Comparison of ENCODE assay signal across 16 cellular contexts in the genomic region with DNA sequence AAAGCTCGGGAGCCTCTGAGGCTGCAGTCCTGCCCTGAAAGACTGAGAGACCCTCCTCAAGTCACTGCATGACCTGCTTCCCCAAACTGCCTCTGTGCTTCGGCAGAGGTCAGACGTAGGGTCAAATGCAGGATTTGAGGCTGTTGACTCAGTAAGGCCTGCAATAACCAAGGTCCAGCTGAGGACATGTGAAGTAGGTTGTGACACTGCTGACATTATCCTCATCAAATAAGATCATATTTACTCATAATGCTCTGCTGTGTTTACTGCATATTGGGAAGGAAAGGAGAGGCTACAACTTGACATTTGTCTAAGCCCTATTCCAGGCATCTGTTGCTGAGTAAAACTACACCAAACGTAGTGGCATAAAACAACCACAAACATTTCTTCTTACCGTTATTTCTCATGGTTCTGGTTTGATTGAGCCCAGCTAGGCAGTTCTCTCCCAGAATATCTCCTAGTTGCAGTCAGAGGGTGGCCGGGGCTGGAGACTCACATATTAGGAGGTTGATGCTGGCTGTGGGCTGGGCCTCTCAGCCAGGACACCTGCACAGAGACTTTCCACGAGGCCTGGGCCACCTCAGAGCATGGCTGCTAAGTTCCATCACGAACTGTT.
"Had no signal": no experiment of that assay in that cellular context is flagged by ENCODE, and none has a peak within 500 bp of the region (broad histone marks: within the 10 kb centered on the region; RNA-seq: fewer than 3 reads in every experiment).

No MANE protein-coding gene starts in this region.

- H3K27me3 ChIP-seq: body of pancreas, colonic mucosa, tibial nerve had no signal

- H3K36me3 ChIP-seq: colonic mucosa, prostate gland, tibial nerve had no signal

- H3K27ac ChIP-seq: body of pancreas, colonic mucosa, prostate gland, tibial nerve had no signal

- H3K9me3 ChIP-seq: body of pancreas, colonic mucosa, prostate gland, tibial nerve had no signal

- DNase-seq: activated B cell treated with CpG ODN at 0.5 μM for 24 hours; activated CD4-positive, alpha-beta T cell treated with anti-CD3 and anti-CD28 coated beads, Interleukin-2, amount 10 ng/mL, durations not matched to agents 24 days and 14 days; activated CD8-positive, alpha-beta memory T cell treated with anti-CD3 and anti-CD28 coated beads, Interleukin-2, amount 50 U/mL, for 4 hours; activated CD8-positive, alpha-beta T cell treated with anti-CD3 and anti-CD28 coated beads, Interleukin-2, amount 10 ng/mL, durations not matched to agents 7 days and 5 days; activated gamma-delta T cell; activated T-cell treated with anti-CD3 and anti-CD28 coated beads, Interleukin-2, amount 50 U/mL, for 48 hours; amniotic stem cell; body of pancreas; central memory CD4-positive, alpha-beta T cell; colonic mucosa; nephron progenitor cell; stimulated activated naive B cell treated with anti-CD40 and anti-IgM and Interleukin-4, amounts not matched to agents 10 μg/mL and 1 μg/mL and 100 μg/mL, for 72 hours had no signal

- H3K4me1 ChIP-seq: body of pancreas, colonic mucosa, prostate gland had no signal

- H3K4me3 ChIP-seq: body of pancreas, colonic mucosa, prostate gland, tibial nerve had no signal

- H3K4me3 Mint-ChIP-seq: activated B cell treated with CpG ODN at 0.5 μM for 24 hours; activated CD4-positive, alpha-beta T cell treated with anti-CD3 and anti-CD28 coated beads, Interleukin-2, amount 10 ng/mL, durations not matched to agents 24 days and 14 days; activated CD8-positive, alpha-beta T cell treated with anti-CD3 and anti-CD28 coated beads, Interleukin-2, amount 10 ng/mL, durations not matched to agents 7 days and 5 days; activated naive CD8-positive, alpha-beta T cell; nephron progenitor cell; stimulated activated naive B cell treated with anti-CD40 and anti-IgM and Interleukin-4, amounts not matched to agents 10 μg/mL and 1 μg/mL and 100 μg/mL, for 72 hours; T-helper 1 cell treated with Interleukin-12 subunit alpha and Interleukin-12 subunit beta and Interleukin-4 antibody, amounts not matched to agents 30 μg/mL and 1 μg/mL, for 36 hours had no signal

- H3K9me3 Mint-ChIP-seq: activated B cell treated with CpG ODN at 0.5 μM for 24 hours; activated CD4-positive, alpha-beta T cell treated with anti-CD3 and anti-CD28 coated beads, Interleukin-2, amount 10 ng/mL, durations not matched to agents 24 days and 14 days; nephron progenitor cell; stimulated activated naive B cell treated with anti-CD40 and anti-IgM and Interleukin-4, amounts not matched to agents 10 μg/mL and 1 μg/mL and 100 μg/mL, for 72 hours; T-helper 1 cell treated with Interleukin-12 subunit alpha and Interleukin-12 subunit beta and Interleukin-4 antibody, amounts not matched to agents 30 μg/mL and 1 μg/mL, for 36 hours had no signal

- H3K36me3 Mint-ChIP-seq: activated naive CD8-positive, alpha-beta T cell; stimulated activated naive B cell treated with anti-CD40 and anti-IgM and Interleukin-4, amounts not matched to agents 10 μg/mL and 1 μg/mL and 100 μg/mL, for 72 hours had no signal

- H3K27ac Mint-ChIP-seq: activated B cell treated with CpG ODN at 0.5 μM for 24 hours; activated CD4-positive, alpha-beta T cell treated with anti-CD3 and anti-CD28 coated beads, Interleukin-2, amount 10 ng/mL, durations not matched to agents 24 days and 14 days; activated CD8-positive, alpha-beta T cell treated with anti-CD3 and anti-CD28 coated beads, Interleukin-2, amount 10 ng/mL, durations not matched to agents 7 days and 5 days; activated naive CD8-positive, alpha-beta T cell; nephron progenitor cell; stimulated activated naive B cell treated with anti-CD40 and anti-IgM and Interleukin-4, amounts not matched to agents 10 μg/mL and 1 μg/mL and 100 μg/mL, for 72 hours; T-helper 1 cell treated with Interleukin-12 subunit alpha and Interleukin-12 subunit beta and Interleukin-4 antibody, amounts not matched to agents 30 μg/mL and 1 μg/mL, for 36 hours had no signal

- H3K4me1 Mint-ChIP-seq: activated B cell treated with CpG ODN at 0.5 μM for 24 hours; activated CD4-positive, alpha-beta T cell treated with anti-CD3 and anti-CD28 coated beads, Interleukin-2, amount 10 ng/mL, durations not matched to agents 24 days and 14 days had no signal

- ATAC-seq: activated CD8-positive, alpha-beta T cell treated with anti-CD3 and anti-CD28 coated beads, Interleukin-2, amount 10 ng/mL, durations not matched to agents 7 days and 5 days; body of pancreas; stimulated activated naive B cell treated with anti-CD40 and anti-IgM and Interleukin-4, amounts not matched to agents 10 μg/mL and 1 μg/mL and 100 μg/mL, for 72 hours had no signal
